ENCODE assay signal across 8 cellular contexts in the genomic region with DNA sequence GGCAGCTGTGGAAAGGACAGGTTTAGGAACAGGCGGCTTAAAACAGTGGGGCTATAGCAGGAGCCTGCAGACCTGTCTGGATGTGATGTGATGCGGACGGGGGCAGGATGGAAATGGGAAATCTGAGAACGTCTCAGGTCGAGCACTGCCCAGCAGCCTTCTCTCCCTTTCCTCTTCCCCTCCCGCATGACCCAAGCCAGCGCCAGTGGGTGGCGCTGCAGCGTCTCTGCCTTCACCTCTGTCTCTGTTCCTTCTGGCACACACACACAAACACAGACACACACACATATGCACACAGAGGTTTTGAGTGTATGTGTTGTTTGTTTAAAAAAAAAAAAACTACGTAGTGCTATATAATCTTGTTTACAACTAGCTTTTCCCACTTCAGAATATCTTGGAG.
DNase-seq lines count a peak whose midpoint lies in the region; ATAC-seq and TF ChIP-seq lines count a peak whose summit lies in the region.

No MANE protein-coding gene starts in this region.

- H3K4me1 Mint-ChIP-seq in activated naive CD8-positive, alpha-beta T cell treated with anti-CD3 and anti-CD28 coated beads, Interleukin-2, amount 50 U/mL, for 24 hours, result no peaks in the 10 kb centered on the region
- H3K4me1 Mint-ChIP-seq in activated naive CD8-positive, alpha-beta T cell treated with anti-CD3 and anti-CD28 coated beads for 36 hours, result peaks cover 2% of the 10 kb centered on the region
- H3K4me1 Mint-ChIP-seq in neural crest cell, result peaks cover 26% of the 10 kb centered on the region

- no peak overlapping the region for H3K27ac Mint-ChIP-seq in activated naive CD8-positive, alpha-beta T cell treated with anti-CD3 and anti-CD28 coated beads, Interleukin-2, amount 50 U/mL, for 24 hours
- no peak overlapping the region for H3K27ac Mint-ChIP-seq in activated naive CD8-positive, alpha-beta T cell treated with anti-CD3 and anti-CD28 coated beads for 36 hours
- H3K27ac Mint-ChIP-seq in neural crest cell (ENCODE audit: unreplicated experiment), result peak overlapping the region; percentile 51

- ATAC-seq in activated naive CD8-positive, alpha-beta T cell treated with anti-CD3 and anti-CD28 coated beads, Interleukin-2, amount 50 U/mL, for 24 hours, result no peak
- ATAC-seq in gastroesophageal sphincter, result no peak

- H3K36me3 ChIP-seq in gastroesophageal sphincter, result no peaks in the 10 kb centered on the region

- no peaks in the 10 kb centered on the region for H3K4me1 ChIP-seq in gastroesophageal sphincter

- H3K27me3 ChIP-seq in dorsolateral prefrontal cortex (peaks cover 0 to 15% (median 0%) of the 10 kb centered on the region in 45 donors), gastroesophageal sphincter (peaks cover 67% of the 10 kb centered on the region)

- H3K9me3 Mint-ChIP-seq in activated naive CD8-positive, alpha-beta T cell treated with anti-CD3 and anti-CD28 coated beads, Interleukin-2, amount 50 U/mL, for 24 hours, result no peaks in the 10 kb centered on the region
- H3K9me3 Mint-ChIP-seq in activated naive CD8-positive, alpha-beta T cell treated with anti-CD3 and anti-CD28 coated beads for 36 hours, result no peaks in the 10 kb centered on the region
- H3K9me3 Mint-ChIP-seq in neural crest cell, result no peaks in the 10 kb centered on the region

- no peak for TF ChIP-seq EP300 in gastroesophageal sphincter (IDR thresholded peaks at IDR 0.05)

- TF ChIP-seq CTCF in dorsolateral prefrontal cortex (IDR thresholded peaks at IDR 0.05 in 54 of 56, conservative IDR thresholded peaks at IDR 0.05 in 2 of 56; ENCODE audit: low read depth in 1 of 56, partially characterized antibody in 56 of 56) (peak in 31 of 56 donors; percentile 12 to 63 (median 26)), neural crest cell (conservative IDR thresholded peaks at IDR 0.05) (peak; percentile 64), gastroesophageal sphincter (IDR thresholded peaks at IDR 0.05) (no peak)

- no peak overlapping the region for H3K27ac ChIP-seq in dorsolateral prefrontal cortex
- no peak overlapping the region for H3K27ac ChIP-seq in gastroesophageal sphincter

- peaks cover 17% of the 10 kb centered on the region for H3K27me3 Mint-ChIP-seq in activated naive CD8-positive, alpha-beta T cell treated with anti-CD3 and anti-CD28 coated beads, Interleukin-2, amount 50 U/mL, for 24 hours
- H3K27me3 Mint-ChIP-seq in activated naive CD8-positive, alpha-beta T cell treated with anti-CD3 and anti-CD28 coated beads for 36 hours, result peaks cover 45% of the 10 kb centered on the region
- H3K27me3 Mint-ChIP-seq in neural crest cell (ENCODE audit: low read depth), result peaks cover 8% of the 10 kb centered on the region

- DNase-seq in activated naive CD8-positive, alpha-beta T cell treated with anti-CD3 and anti-CD28 coated beads, Interleukin-2, amount 50 U/mL, for 24 hours, result peak; percentile 20
- no peak for DNase-seq in activated naive CD8-positive, alpha-beta T cell treated with anti-CD3 and anti-CD28 coated beads for 36 hours
- peak; percentile 58 to 69 for DNase-seq in NCI-H526 (lab: John Stamatoyannopoulos, UW)
- DNase-seq in dorsolateral prefrontal cortex, result no peak
- DNase-seq in neural crest cell (ENCODE audit: low read depth, low spot score), result peak; percentile 63
- no peak for DNase-seq in KG1 (lab: John Stamatoyannopoulos, UW)
- DNase-seq in NCI-H1105 treated with DMSO at 0.1 percent for 48 hours (lab: John Stamatoyannopoulos, UW), result no peak

- H3K4me3 ChIP-seq in dorsolateral prefrontal cortex, result no peak overlapping the region
- no peak overlapping the region for H3K4me3 ChIP-seq in gastroesophageal sphincter

- H3K4me3 Mint-ChIP-seq in activated naive CD8-positive, alpha-beta T cell treated with anti-CD3 and anti-CD28 coated beads, Interleukin-2, amount 50 U/mL, for 24 hours, result no peak overlapping the region
- H3K4me3 Mint-ChIP-seq in activated naive CD8-positive, alpha-beta T cell treated with anti-CD3 and anti-CD28 coated beads for 36 hours, result no peak overlapping the region
- no peak overlapping the region for H3K4me3 Mint-ChIP-seq in neural crest cell

- no peak for TF ChIP-seq POLR2A in gastroesophageal sphincter (IDR thresholded peaks at IDR 0.05)

- intact Hi-C loops in dorsolateral prefrontal cortex (cut with DNase I), result no loop called here

- WGBS in gastroesophageal sphincter (ENCODE audit: low coverage in 1 of 2), 2 donors, result 20 to 28% methylated on average over 5 to 7 of the region's 10 CpGs

- no peaks in the 10 kb centered on the region for H3K36me3 Mint-ChIP-seq in activated naive CD8-positive, alpha-beta T cell treated with anti-CD3 and anti-CD28 coated beads, Interleukin-2, amount 50 U/mL, for 24 hours (ENCODE audit: low read depth)
- no peaks in the 10 kb centered on the region for H3K36me3 Mint-ChIP-seq in activated naive CD8-positive, alpha-beta T cell treated with anti-CD3 and anti-CD28 coated beads for 36 hours
- no peaks in the 10 kb centered on the region for H3K36me3 Mint-ChIP-seq in neural crest cell (ENCODE audit: low read depth)

- H3K9me3 ChIP-seq in gastroesophageal sphincter, result no peaks in the 10 kb centered on the region

Comparison
In these comparisons a context has a peak if more than half of its experiments do, and no peak if none do; other contexts are left out.
1. DNase-seq: peak in activated naive CD8-positive, alpha-beta T cell treated with anti-CD3 and anti-CD28 coated beads, Interleukin-2, amount 50 U/mL, for 24 hours (single experiment), NCI-H526 (2 of 2) and neural crest cell (single experiment); none in activated naive CD8-positive, alpha-beta T cell treated with anti-CD3 and anti-CD28 coated beads for 36 hours (single experiment), dorsolateral prefrontal cortex (0 of 10), KG1 (single experiment) and NCI-H1105 treated with DMSO at 0.1 percent for 48 hours (single experiment).
2. CTCF ChIP-seq: peak in dorsolateral prefrontal cortex (31 of 56) and neural crest cell (single experiment); none in gastroesophageal sphincter (0 of 4).